In genomic region chr11:504994-505344, GRCh38 we compare ENCODE assay signal across 7 cellular contexts. TPM values are rescaled to one million over a fixed set of nuclear protein-coding genes. Genes with fewer than 3 reads are reported as not detected.
DNase-seq lines count a peak whose midpoint lies in the region; TF ChIP-seq lines count a peak whose summit lies in the region.
"Had no signal": no experiment of that assay in that cellular context is flagged by ENCODE, and none has a peak within 500 bp of the region (broad histone marks: within the 10 kb centered on the region; RNA-seq: fewer than 3 reads in every experiment).

No MANE protein-coding gene starts in this region.

- H3K4me2 ChIP-seq in GM23248 (ENCODE audit: unreplicated experiment) (peak overlapping the region; percentile 98), osteoblast (ENCODE audit: insufficient read depth, low read length) (peak overlapping the region; percentile 85)

- no peak overlapping the region for H2AFZ ChIP-seq in GM23248
- no peak overlapping the region for H2AFZ ChIP-seq in osteoblast (ENCODE audit: low read length)

- peak overlapping the region; percentile 100 for H3K9ac ChIP-seq in GM23248

- TF ChIP-seq POLR2A in adrenal gland (IDR thresholded peaks at IDR 0.05) (no peak), erythroblast (IDR thresholded peaks at IDR 0.05; ENCODE audit: low read length) (no peak)

- H4K20me1 ChIP-seq in GM23248 (ENCODE audit: insufficient read depth) (no peaks in the 10 kb centered on the region), osteoblast (ENCODE audit: insufficient read depth, low read length) (peaks cover 24% of the 10 kb centered on the region)

- H3K4me1 ChIP-seq in GM23248 (ENCODE audit: insufficient read depth) = peaks cover 17% of the 10 kb centered on the region
- peaks cover 27 to 43% of the 10 kb centered on the region in 2 donors for H3K4me1 ChIP-seq in adrenal gland (replicated peaks in 1 of 2)
- H3K4me1 ChIP-seq in osteoblast (ENCODE audit: insufficient read depth, low read length) = peaks cover 33% of the 10 kb centered on the region

- in situ Hi-C loops in GM23248 (cut with MboI) = no loop called here

- peaks cover 12% of the 10 kb centered on the region for H3F3A ChIP-seq in GM23248 (ENCODE audit: insufficient read depth)

- 45 to 47% methylated on average over 7 of the region's 7 CpGs for WGBS in GM23248 (ENCODE audit: low coverage in 1 of 2, low lambda C conversion rate in 2 of 2, missing lambda C conversion rate in 2 of 2), 2 experiments
- WGBS in adrenal gland, 4 donors = 62 to 75% (median 68%) methylated on average over 7 of the region's 7 CpGs

- H3K27ac ChIP-seq in GM23248 (peak overlapping the region; percentile 100), adrenal gland (peak overlapping the region in 4 of 5 donors; percentile 67 to 85 (median 82)), osteoblast (ENCODE audit: low read depth, low read length) (peak overlapping the region; percentile 99)

- H3K36me3 ChIP-seq in GM23248 (ENCODE audit: low read depth) (peaks cover 16% of the 10 kb centered on the region; the same call in 1 of the 2 replicates), adrenal gland (replicated peaks in 1 of 2) (peaks cover 0 to 20% of the 10 kb centered on the region in 2 donors), osteoblast (ENCODE audit: insufficient read depth, low read length) (peaks cover 25% of the 10 kb centered on the region)

- DNase-seq in GM23248 = no peak
- DNase-seq in adrenal gland = no peak
- DNase-seq in osteoblast (ENCODE audit: insufficient read length, low spot score, missing footprints) = no peak
- no peak for DNase-seq in erythroblast (lab: John Stamatoyannopoulos, UW)
- DNase-seq in anterior cingulate cortex (lab: John Stamatoyannopoulos, UW) = no peak
- no peak for DNase-seq in NCI-H1048 (lab: John Stamatoyannopoulos, UW)
- DNase-seq: NCI-H187 had no signal

- peak overlapping the region; percentile 96 for H3K4me3 ChIP-seq in GM23248
- H3K4me3 ChIP-seq in adrenal gland = peak overlapping the region in 1 of 4 donors; percentile 56
- H3K4me3 ChIP-seq in osteoblast (ENCODE audit: insufficient read depth, low read length) = peak overlapping the region; percentile 95

- H3K9me3 ChIP-seq in GM23248 (ENCODE audit: low read depth) (no peaks in the 10 kb centered on the region), adrenal gland (replicated peaks in 1 of 3) (no peaks in the 10 kb centered on the region), osteoblast (ENCODE audit: low read depth, low read length) (no peaks in the 10 kb centered on the region)

- H3K9me2 ChIP-seq in GM23248 (ENCODE audit: insufficient read depth) = no peaks in the 10 kb centered on the region

- TF ChIP-seq CTCF in adrenal gland (IDR thresholded peaks at IDR 0.05) = no peak
- no peak for TF ChIP-seq CTCF in osteoblast (IDR thresholded peaks at IDR 0.05; ENCODE audit: extremely low read depth, low read depth, low read length)

- intact Hi-C loops in adrenal gland (cut with DNase I) = loop anchor here (5.0 to 10.0 kb wide), 2 partner anchors 50 to 53 kb away; partner anchors contain the start of gene PTDSS2 (in 2 of the 2)

- no peaks in the 10 kb centered on the region for H3K27me3 ChIP-seq in GM23248 (replicated peaks; ENCODE audit: insufficient read depth)
- H3K27me3 ChIP-seq in adrenal gland = no peaks in the 10 kb centered on the region
- no peaks in the 10 kb centered on the region for H3K27me3 ChIP-seq in osteoblast (ENCODE audit: insufficient read depth, low read length)

- H3K79me2 ChIP-seq in GM23248 (ENCODE audit: insufficient read depth) (peaks cover 79% of the 10 kb centered on the region), osteoblast (ENCODE audit: insufficient read depth, low read length) (peaks cover 76% of the 10 kb centered on the region)

RNA-seq across cellular contexts. Expression of gene RNH1, which starts 2.1 kb away (rescaled TPM):
- 680 and 751 TPM in 2 replicates for total RNA-seq in GM23248 (2014; rRNA removed; shearing (Covaris generic))
- polyA plus RNA-seq in GM23248 (2016; fragmentation: Nextera tagmentation; extraction: Ambion mirVana) (623 and 664 TPM in 2 replicates), adrenal gland (100 to 1,000 TPM in 2 of 3 donors, 10 to 100 TPM in 1; 36.3 to 125 (median 110) TPM)
- total RNA-seq in adrenal gland (100 to 1,000 TPM; 190 to 342 (median 264) TPM), osteoblast (441 and 506 TPM in 2 replicates)

RNA-seq across cellular contexts. Expression of gene HRAS, which starts 30.4 kb away (rescaled TPM):
- 62.1 and 83.7 TPM in 2 replicates for total RNA-seq in GM23248 (2014; rRNA removed; shearing (Covaris generic))
- polyA plus RNA-seq in GM23248 (2016; fragmentation: Nextera tagmentation; extraction: Ambion mirVana) (76.9 and 85.3 TPM in 2 replicates), adrenal gland (100 to 1,000 TPM in 2 of 3 donors, 10 to 100 TPM in 1; 18.7 to 190 (median 164) TPM)
- total RNA-seq in adrenal gland (10 to 100 TPM; 10.8 to 45.0 (median 39.0) TPM), osteoblast (28.6 and 35.7 TPM in 2 replicates)

RNA-seq across cellular contexts. Expression of gene LRRC56, which starts 32.4 kb away (rescaled TPM):
- total RNA-seq in GM23248 (2014; rRNA removed; shearing (Covaris generic)) = 1.3 TPM in 1 of 2 replicates, not detected in the other
- polyA plus RNA-seq in GM23248 (2016; fragmentation: Nextera tagmentation; extraction: Ambion mirVana) (0.72 and 0.86 TPM in 2 replicates), adrenal gland (1 to 10 TPM in 2 of 3 donors, not detected in 1; 1.7 to 4.3 TPM)
- total RNA-seq in adrenal gland (1 to 10 TPM in 2 of 8 donors, under 1 TPM in 5, not detected in 1; 0.32 to 1.7 (median 0.93) TPM), osteoblast (0.88 and 1.1 TPM in 2 replicates)

RNA-seq across cellular contexts. Expression of gene PTDSS2, which starts 54.9 kb away (rescaled TPM):
- total RNA-seq in GM23248 (2014; rRNA removed; shearing (Covaris generic)) = 29.2 and 44.1 TPM in 2 replicates
- polyA plus RNA-seq in GM23248 (2016; fragmentation: Nextera tagmentation; extraction: Ambion mirVana) (20.1 and 22.2 TPM in 2 replicates), adrenal gland (100 to 1,000 TPM in 1 of 3 donors, 10 to 100 TPM in 2; 11.0 to 109 (median 53.7) TPM)
- total RNA-seq in adrenal gland (10 to 100 TPM; 30.4 to 85.9 (median 44.7) TPM), osteoblast (33.0 and 36.2 TPM in 2 replicates)

RNA-seq across cellular contexts. Expression of gene LMNTD2, which starts 55.6 kb away (rescaled TPM):
- 0.22 and 2.3 TPM in 2 replicates for total RNA-seq in GM23248 (2014; rRNA removed; shearing (Covaris generic))
- 0.35 and 0.36 TPM in 2 replicates for polyA plus RNA-seq in GM23248 (2016; fragmentation: Nextera tagmentation; extraction: Ambion mirVana)
- 1 to 10 TPM in 7 of 8 donors, under 1 TPM in 1; 0.35 to 9.1 (median 6.1) TPM for total RNA-seq in adrenal gland
- polyA plus RNA-seq in adrenal gland = 10 to 100 TPM in 2 of 3 donors, under 1 TPM in 1; 0.20 to 21.0 (median 12.7) TPM
- 0.29 and 0.36 TPM in 2 replicates for total RNA-seq in osteoblast
